12 cellular contexts compared by ENCODE assay signal in the genomic region with DNA sequence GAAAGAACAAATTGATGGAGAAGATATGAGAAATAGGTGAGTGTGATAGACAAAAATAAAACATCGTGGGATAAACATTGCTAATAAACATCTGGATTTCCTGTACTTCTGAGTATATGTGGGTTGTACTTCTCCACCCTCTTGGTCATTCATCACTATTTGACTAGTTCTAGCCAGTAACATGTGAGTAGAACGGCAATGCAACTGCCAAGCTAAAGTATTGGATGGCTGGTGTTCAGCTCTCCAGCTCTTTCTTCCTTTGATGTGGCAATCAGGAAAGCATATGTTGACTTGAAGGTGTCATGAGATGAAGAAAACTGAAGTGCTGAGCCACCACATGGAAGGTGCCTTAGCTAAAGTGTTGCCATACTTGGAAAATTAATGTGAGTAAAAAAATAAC.
DNase-seq lines count a peak whose midpoint lies in the region; TF ChIP-seq lines count a peak whose summit lies in the region.
"Had no signal": no experiment of that assay in that cellular context is flagged by ENCODE, and none has a peak within 500 bp of the region (broad histone marks: within the 10 kb centered on the region; RNA-seq: fewer than 3 reads in every experiment).

No MANE protein-coding gene starts in this region.

- no peak overlapping the region for H2AFZ ChIP-seq in fibroblast of lung (ENCODE audit: low read length)

- no peak overlapping the region for H3K4me2 ChIP-seq in fibroblast of lung (ENCODE audit: extremely low read depth, insufficient read depth, low read length)

- H4K20me1 ChIP-seq in fibroblast of lung (ENCODE audit: control insufficient read depth, extremely low read depth, insufficient read depth, low read length) = no peaks in the 10 kb centered on the region

- H3K4me3 Mint-ChIP-seq in MCF 10A (ENCODE audit: unreplicated experiment) = no peak overlapping the region
- H3K4me3 Mint-ChIP-seq: CD14-positive monocyte; CD8-positive, alpha-beta memory T cell had no signal

- DNase-seq in MCF 10A (ENCODE audit: unreplicated experiment) (peak; percentile 32), breast epithelium (ENCODE audit: low spot score in 2 of 2) (no peak), SW480 (ENCODE audit: low spot score) (peak; percentile 17), fibroblast of lung (ENCODE audit: low read depth in 2 of 2) (peak; percentile 36 to 38), spleen (no peak), NCI-H2196 treated with DMSO at 0.1 percent for 48 hours (lab: John Stamatoyannopoulos, UW; ENCODE audit: unreplicated experiment) (no peak), EL (no peak)
- DNase-seq: Caco-2; CD8-positive, alpha-beta memory T cell; DMS79; GDM1 had no signal

- no peak overlapping the region for H3K27ac Mint-ChIP-seq in MCF 10A (ENCODE audit: low read depth, unreplicated experiment)
- H3K27ac Mint-ChIP-seq: CD14-positive monocyte; CD8-positive, alpha-beta memory T cell had no signal

- WGBS in spleen, 5 donors = 49 to 65% (median 58%) methylated on average over 2 of the region's 2 CpGs

- H3K27ac ChIP-seq in breast epithelium (no peak overlapping the region), fibroblast of lung (ENCODE audit: insufficient read depth, low read length) (no peak overlapping the region), spleen (no peak overlapping the region)

- H3K4me1 Mint-ChIP-seq in MCF 10A (ENCODE audit: insufficient read depth, unreplicated experiment) = peaks cover 20% of the 10 kb centered on the region
- H3K4me1 Mint-ChIP-seq: CD8-positive, alpha-beta memory T cell had no signal

- CTCF ChIA-PET in MCF 10A (lab: Yijun Ruan, JAX) = interaction anchor here (0.7 kb wide), 1 partner anchor 68 kb away, joined by 3 read pairs; no protein-coding TSS in a partner anchor

- no TSS peak for BruUV-seq in MCF 10A (replicated peaks; lab: Mats Ljungman, UMichigan)

- intact Hi-C loops in MCF 10A (cut with micrococcal nuclease) (no loop called here), breast epithelium (cut with DNase I; ENCODE audit: low total_unique reads) (no loop called here), spleen (cut with DNase I; ENCODE audit: low total_unique reads) (no loop called here)

- H3K27me3 ChIP-seq in breast epithelium (no peaks in the 10 kb centered on the region), fibroblast of lung (ENCODE audit: control insufficient read depth, insufficient read depth, low read length) (no peaks in the 10 kb centered on the region), spleen (replicated peaks in 1 of 7) (no peaks in the 10 kb centered on the region)

- TF ChIP-seq POLR2A in breast epithelium (IDR thresholded peaks at IDR 0.05) = no peak
- TF ChIP-seq POLR2A in spleen (IDR thresholded peaks at IDR 0.05) = no peak

- no peaks in the 10 kb centered on the region for H3K36me3 Mint-ChIP-seq in MCF 10A (ENCODE audit: insufficient read depth, unreplicated experiment)
- H3K36me3 Mint-ChIP-seq: CD8-positive, alpha-beta memory T cell had no signal

- no peak for TF ChIP-seq CTCF in MCF 10A (IDR thresholded peaks at IDR 0.05; ENCODE audit: unreplicated experiment)
- TF ChIP-seq CTCF in breast epithelium (IDR thresholded peaks at IDR 0.05) = no peak
- no peak for TF ChIP-seq CTCF in fibroblast of lung (conservative IDR thresholded peaks at IDR 0.05 in 1 of 2, IDR thresholded peaks at IDR 0.05 in 1 of 2; ENCODE audit: low read depth in 1 of 2, low read length in 2 of 2)
- TF ChIP-seq CTCF in spleen (IDR thresholded peaks at IDR 0.05 in 8 of 11, conservative IDR thresholded peaks at IDR 0.05 in 3 of 11) = no peak

- POLR2A ChIA-PET in MCF 10A (lab: Yijun Ruan, JAX) = no interaction called here

- no peaks in the 10 kb centered on the region for H3K9me3 ChIP-seq in breast epithelium
- no peaks in the 10 kb centered on the region for H3K9me3 ChIP-seq in fibroblast of lung (ENCODE audit: control insufficient read depth, insufficient read depth, low read depth, low read length)
- H3K9me3 ChIP-seq in spleen = peaks cover 0 to 3% (median 0%) of the 10 kb centered on the region in 8 donors
- H3K9me3 ChIP-seq: Caco-2 had no signal

- H3K9me3 Mint-ChIP-seq in MCF 10A (ENCODE audit: unreplicated experiment) = peaks cover 7% of the 10 kb centered on the region

- no peaks in the 10 kb centered on the region for H3K79me2 ChIP-seq in fibroblast of lung (ENCODE audit: control insufficient read depth, insufficient read depth, low read length)

- H3K9ac ChIP-seq in fibroblast of lung (ENCODE audit: insufficient read depth, low read length) = no peak overlapping the region

- no peaks in the 10 kb centered on the region for H3K27me3 Mint-ChIP-seq in MCF 10A (ENCODE audit: insufficient read depth, unreplicated experiment)

- H3K4me3 ChIP-seq in breast epithelium (no peak overlapping the region), fibroblast of lung (replicated peaks in 1 of 4; ENCODE audit: control extremely low read depth in 1 of 4, insufficient read depth in 1 of 4, low read depth in 3 of 4, low read length in 4 of 4) (no peak overlapping the region), spleen (no peak overlapping the region)

- no peaks in the 10 kb centered on the region for H3K36me3 ChIP-seq in breast epithelium
- no peaks in the 10 kb centered on the region for H3K36me3 ChIP-seq in fibroblast of lung (ENCODE audit: control insufficient read depth, insufficient read depth, low read length)
- H3K36me3 ChIP-seq in spleen = no peaks in the 10 kb centered on the region

- H3K4me1 ChIP-seq in breast epithelium (no peaks in the 10 kb centered on the region), fibroblast of lung (ENCODE audit: control insufficient read depth, extremely low read depth, insufficient read depth, low read length) (peaks cover 5% of the 10 kb centered on the region), spleen (no peaks in the 10 kb centered on the region)
- H3K4me1 ChIP-seq: Caco-2 had no signal

Comparison
In these comparisons a context has a peak if more than half of its experiments do, and no peak if none do; other contexts are left out.
1. DNase-seq: peak in MCF 10A (single experiment), SW480 (single experiment) and fibroblast of lung (2 of 2); none in breast epithelium (0 of 2), spleen (single experiment), NCI-H2196 treated with DMSO at 0.1 percent for 48 hours (single experiment) and EL (single experiment).